1 cellular context compared by ENCODE assay signal in the genomic region with DNA sequence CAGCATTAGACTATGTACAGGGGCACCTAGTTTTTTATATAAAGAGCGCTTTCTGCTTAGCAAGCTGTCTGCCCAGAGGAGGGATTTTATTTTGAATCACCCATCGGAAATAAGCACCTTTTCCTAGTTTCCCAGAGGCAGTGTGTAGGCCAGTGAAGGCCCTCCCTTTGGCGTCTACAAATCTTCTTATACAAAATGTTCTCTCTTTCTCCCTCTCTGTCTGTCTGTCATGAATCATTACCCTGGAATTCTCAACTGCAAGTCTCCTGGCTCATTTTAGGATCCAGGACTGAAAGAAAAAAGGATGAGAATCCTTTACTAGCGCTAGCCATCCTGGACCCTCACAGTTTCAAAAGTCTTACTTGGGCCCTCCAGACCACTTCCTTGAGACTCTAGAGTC.
TF ChIP-seq lines count a peak whose summit lies in the region.

No MANE protein-coding gene starts in this region.

TF ChIP-seq in GM23338, 12 proteins besides CTCF, POLR2A, EP300 and RAD21 (continued from another document):
- TF ChIP-seq, protein P1, sequence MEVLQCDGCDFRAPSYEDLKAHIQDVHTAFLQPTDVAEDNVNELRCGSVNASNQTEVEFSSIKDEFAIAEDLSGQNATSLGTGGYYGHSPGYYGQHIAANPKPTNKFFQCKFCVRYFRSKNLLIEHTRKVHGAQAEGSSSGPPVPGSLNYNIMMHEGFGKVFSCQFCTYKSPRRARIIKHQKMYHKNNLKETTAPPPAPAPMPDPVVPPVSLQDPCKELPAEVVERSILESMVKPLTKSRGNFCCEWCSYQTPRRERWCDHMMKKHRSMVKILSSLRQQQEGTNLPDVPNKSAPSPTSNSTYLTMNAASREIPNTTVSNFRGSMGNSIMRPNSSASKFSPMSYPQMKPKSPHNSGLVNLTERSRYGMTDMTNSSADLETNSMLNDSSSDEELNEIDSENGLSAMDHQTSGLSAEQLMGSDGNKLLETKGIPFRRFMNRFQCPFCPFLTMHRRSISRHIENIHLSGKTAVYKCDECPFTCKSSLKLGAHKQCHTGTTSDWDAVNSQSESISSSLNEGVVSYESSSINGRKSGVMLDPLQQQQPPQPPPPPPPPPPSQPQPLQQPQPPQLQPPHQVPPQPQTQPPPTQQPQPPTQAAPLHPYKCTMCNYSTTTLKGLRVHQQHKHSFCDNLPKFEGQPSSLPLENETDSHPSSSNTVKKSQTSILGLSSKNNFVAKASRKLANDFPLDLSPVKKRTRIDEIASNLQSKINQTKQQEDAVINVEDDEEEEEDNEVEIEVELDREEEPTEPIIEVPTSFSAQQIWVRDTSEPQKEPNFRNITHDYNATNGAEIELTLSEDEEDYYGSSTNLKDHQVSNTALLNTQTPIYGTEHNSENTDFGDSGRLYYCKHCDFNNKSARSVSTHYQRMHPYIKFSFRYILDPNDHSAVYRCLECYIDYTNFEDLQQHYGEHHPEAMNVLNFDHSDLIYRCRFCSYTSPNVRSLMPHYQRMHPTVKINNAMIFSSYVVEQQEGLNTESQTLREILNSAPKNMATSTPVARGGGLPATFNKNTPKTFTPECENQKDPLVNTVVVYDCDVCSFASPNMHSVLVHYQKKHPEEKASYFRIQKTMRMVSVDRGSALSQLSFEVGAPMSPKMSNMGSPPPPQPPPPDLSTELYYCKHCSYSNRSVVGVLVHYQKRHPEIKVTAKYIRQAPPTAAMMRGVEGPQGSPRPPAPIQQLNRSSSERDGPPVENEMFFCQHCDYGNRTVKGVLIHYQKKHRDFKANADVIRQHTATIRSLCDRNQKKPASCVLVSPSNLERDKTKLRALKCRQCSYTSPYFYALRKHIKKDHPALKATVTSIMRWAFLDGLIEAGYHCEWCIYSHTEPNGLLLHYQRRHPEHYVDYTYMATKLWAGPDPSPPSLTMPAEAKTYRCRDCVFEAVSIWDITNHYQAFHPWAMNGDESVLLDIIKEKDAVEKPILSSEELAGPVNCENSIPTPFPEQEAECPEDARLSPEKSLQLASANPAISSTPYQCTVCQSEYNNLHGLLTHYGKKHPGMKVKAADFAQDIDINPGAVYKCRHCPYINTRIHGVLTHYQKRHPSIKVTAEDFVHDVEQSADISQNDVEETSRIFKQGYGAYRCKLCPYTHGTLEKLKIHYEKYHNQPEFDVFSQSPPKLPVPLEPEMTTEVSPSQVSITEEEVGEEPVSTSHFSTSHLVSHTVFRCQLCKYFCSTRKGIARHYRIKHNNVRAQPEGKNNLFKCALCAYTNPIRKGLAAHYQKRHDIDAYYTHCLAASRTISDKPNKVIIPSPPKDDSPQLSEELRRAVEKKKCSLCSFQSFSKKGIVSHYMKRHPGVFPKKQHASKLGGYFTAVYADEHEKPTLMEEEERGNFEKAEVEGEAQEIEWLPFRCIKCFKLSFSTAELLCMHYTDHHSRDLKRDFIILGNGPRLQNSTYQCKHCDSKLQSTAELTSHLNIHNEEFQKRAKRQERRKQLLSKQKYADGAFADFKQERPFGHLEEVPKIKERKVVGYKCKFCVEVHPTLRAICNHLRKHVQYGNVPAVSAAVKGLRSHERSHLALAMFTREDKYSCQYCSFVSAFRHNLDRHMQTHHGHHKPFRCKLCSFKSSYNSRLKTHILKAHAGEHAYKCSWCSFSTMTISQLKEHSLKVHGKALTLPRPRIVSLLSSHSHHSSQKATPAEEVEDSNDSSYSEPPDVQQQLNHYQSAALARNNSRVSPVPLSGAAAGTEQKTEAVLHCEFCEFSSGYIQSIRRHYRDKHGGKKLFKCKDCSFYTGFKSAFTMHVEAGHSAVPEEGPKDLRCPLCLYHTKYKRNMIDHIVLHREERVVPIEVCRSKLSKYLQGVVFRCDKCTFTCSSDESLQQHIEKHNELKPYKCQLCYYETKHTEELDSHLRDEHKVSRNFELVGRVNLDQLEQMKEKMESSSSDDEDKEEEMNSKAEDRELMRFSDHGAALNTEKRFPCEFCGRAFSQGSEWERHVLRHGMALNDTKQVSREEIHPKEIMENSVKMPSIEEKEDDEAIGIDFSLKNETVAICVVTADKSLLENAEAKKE (CRISPR knock-in tag; IDR thresholded peaks at IDR 0.05) = no peak
- TF ChIP-seq ZNF114 (CRISPR knock-in tag; IDR thresholded peaks at IDR 0.05) = no peak
